In genomic region chr14:92037989-92038388, GRCh38 we compare ENCODE assay signal across 1 cellular context.
TF ChIP-seq lines count a peak whose summit lies in the region.

No MANE protein-coding gene starts in this region.

TF ChIP-seq in H1, 55 proteins besides CTCF, POLR2A, EP300 and RAD21 (continued from another document):
- TF ChIP-seq TAF7 (optimal IDR thresholded peaks at IDR 0.05; ENCODE audit: borderline replicate concordance, low read depth, low read length) = no peak
- TF ChIP-seq E2F6 (IDR thresholded peaks at IDR 0.05) = no peak
- TF ChIP-seq NRF1 (IDR thresholded peaks at IDR 0.05; ENCODE audit: low read depth, low read length) = no peak
- no peak for TF ChIP-seq KDM1A (IDR thresholded peaks at IDR 0.05; ENCODE audit: borderline replicate concordance, low read length)
- no peak for TF ChIP-seq TEAD4 (IDR thresholded peaks at IDR 0.05; ENCODE audit: low read depth, low read length)
- TF ChIP-seq CEBPB (IDR thresholded peaks at IDR 0.05; ENCODE audit: low read depth, low read length) = no peak
- no peak for TF ChIP-seq RBBP5 (IDR thresholded peaks at IDR 0.05; ENCODE audit: borderline replicate concordance, low read depth, low read length)
- TF ChIP-seq TCF12 (IDR thresholded peaks at IDR 0.05; ENCODE audit: low read depth, low read length) = no peak
- TF ChIP-seq SIRT6 (IDR thresholded peaks at IDR 0.05; ENCODE audit: low read length) = no peak
- TF ChIP-seq SP2 (IDR thresholded peaks at IDR 0.05; ENCODE audit: low read length) = no peak
